ENCODE assay signal across 1 cellular context in the genomic region with DNA sequence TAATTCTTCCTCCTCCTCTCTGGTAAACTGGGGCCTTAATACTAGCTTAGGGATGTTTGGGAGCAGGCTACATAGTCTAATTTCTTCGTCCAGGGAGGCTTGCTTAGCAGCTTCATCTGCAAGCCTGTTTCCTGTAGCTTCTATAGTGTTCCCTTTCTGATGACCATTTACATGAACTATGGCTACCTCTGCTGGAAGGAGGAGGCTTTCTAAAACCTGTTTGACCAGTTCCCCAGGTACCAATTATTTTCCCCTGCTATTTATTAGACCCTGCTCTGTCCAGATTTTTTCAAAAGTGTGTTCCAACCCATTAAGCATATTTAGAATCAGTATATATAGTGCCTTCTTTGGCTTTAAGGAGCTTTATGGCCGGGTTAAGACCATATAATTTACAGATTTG.
TF ChIP-seq lines count a peak whose summit lies in the region.

No MANE protein-coding gene starts in this region.

TF ChIP-seq in WTC11, 78 proteins besides CTCF, POLR2A, EP300 and RAD21:
- TF ChIP-seq EMX1 (CRISPR knock-in tag; IDR thresholded peaks at IDR 0.05) (no peak), ZNF425 (CRISPR knock-in tag; conservative IDR thresholded peaks at IDR 0.05) (no peak), HMGXB4 (CRISPR knock-in tag; IDR thresholded peaks at IDR 0.05) (no peak), KAT7 (CRISPR knock-in tag; IDR thresholded peaks at IDR 0.05; ENCODE audit: borderline replicate concordance) (no peak), IRF1 (CRISPR knock-in tag; IDR thresholded peaks at IDR 0.05) (no peak), TEAD1 (CRISPR knock-in tag; IDR thresholded peaks at IDR 0.05) (no peak), ATF3 (CRISPR knock-in tag; conservative IDR thresholded peaks at IDR 0.05) (no peak), E2F1 (CRISPR knock-in tag; IDR thresholded peaks at IDR 0.05) (no peak), MYBL2 (CRISPR knock-in tag; IDR thresholded peaks at IDR 0.05) (no peak), ZNF671 (CRISPR knock-in tag; IDR thresholded peaks at IDR 0.05) (no peak), PRDM15 (CRISPR knock-in tag; IDR thresholded peaks at IDR 0.05) (no peak), ZNF138 (CRISPR knock-in tag; conservative IDR thresholded peaks at IDR 0.05) (no peak), NFATC4 (CRISPR knock-in tag; IDR thresholded peaks at IDR 0.05) (no peak), CREB1 (CRISPR knock-in tag; IDR thresholded peaks at IDR 0.05) (no peak), JAZF1 (CRISPR knock-in tag; IDR thresholded peaks at IDR 0.05) (no peak)
- TF ChIP-seq, protein P1, sequence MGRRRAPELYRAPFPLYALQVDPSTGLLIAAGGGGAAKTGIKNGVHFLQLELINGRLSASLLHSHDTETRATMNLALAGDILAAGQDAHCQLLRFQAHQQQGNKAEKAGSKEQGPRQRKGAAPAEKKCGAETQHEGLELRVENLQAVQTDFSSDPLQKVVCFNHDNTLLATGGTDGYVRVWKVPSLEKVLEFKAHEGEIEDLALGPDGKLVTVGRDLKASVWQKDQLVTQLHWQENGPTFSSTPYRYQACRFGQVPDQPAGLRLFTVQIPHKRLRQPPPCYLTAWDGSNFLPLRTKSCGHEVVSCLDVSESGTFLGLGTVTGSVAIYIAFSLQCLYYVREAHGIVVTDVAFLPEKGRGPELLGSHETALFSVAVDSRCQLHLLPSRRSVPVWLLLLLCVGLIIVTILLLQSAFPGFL (CRISPR knock-in tag; IDR thresholded peaks at IDR 0.05; ENCODE audit: borderline replicate concordance) = no peak
- TF ChIP-seq, protein P2, sequence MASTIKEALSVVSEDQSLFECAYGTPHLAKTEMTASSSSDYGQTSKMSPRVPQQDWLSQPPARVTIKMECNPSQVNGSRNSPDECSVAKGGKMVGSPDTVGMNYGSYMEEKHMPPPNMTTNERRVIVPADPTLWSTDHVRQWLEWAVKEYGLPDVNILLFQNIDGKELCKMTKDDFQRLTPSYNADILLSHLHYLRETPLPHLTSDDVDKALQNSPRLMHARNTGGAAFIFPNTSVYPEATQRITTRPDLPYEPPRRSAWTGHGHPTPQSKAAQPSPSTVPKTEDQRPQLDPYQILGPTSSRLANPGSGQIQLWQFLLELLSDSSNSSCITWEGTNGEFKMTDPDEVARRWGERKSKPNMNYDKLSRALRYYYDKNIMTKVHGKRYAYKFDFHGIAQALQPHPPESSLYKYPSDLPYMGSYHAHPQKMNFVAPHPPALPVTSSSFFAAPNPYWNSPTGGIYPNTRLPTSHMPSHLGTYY (CRISPR knock-in tag; IDR thresholded peaks at IDR 0.05) = no peak
